16 cellular contexts compared by ENCODE assay signal in the genomic region with DNA sequence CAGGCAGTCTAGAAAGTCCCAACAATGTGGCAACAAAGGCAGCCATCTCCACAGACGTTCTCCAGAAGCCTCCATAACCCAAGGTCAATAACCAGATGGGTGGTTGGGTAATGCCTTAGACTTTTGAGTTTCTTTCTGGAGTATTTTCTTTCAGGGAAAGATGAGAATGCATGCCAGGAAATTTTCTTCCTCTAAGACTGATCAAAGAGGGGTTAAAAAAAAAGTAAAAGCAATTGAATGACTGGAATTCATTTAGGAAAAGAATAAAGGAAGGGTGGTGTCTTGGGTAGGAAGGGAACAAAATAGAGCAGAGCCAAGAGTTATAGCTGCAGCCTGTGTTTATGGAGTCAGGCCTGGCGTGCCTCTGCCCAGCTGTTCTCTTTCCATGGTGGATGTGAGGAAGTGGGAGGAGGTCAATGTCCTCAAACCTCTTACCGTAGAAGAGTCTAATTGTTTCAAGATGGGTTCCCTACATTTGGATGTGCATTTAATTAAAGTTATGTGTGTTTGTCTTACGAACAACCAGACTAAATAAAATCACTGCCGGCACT.
DNase-seq lines count a peak whose midpoint lies in the region; ATAC-seq, FAIRE-seq and TF ChIP-seq lines count a peak whose summit lies in the region.
"Had no signal": no experiment of that assay in that cellular context is flagged by ENCODE, and none has a peak within 500 bp of the region (broad histone marks: within the 10 kb centered on the region; RNA-seq: fewer than 3 reads in every experiment).

No MANE protein-coding gene starts in this region.

- ATAC-seq in WTC11, result no peak

- H3K36me3 Mint-ChIP-seq in WTC11, result peaks cover 95% of the 10 kb centered on the region
- H3K36me3 Mint-ChIP-seq: immature natural killer cell had no signal

- no peaks in the 10 kb centered on the region for H3K9me3 ChIP-seq in kidney (ENCODE audit: control insufficient read depth in 1 of 2, low read length in 2 of 2)
- H3K9me3 ChIP-seq: pancreas had no signal

- H3K4me3 ChIP-seq in foreskin fibroblast (ENCODE audit: low read depth in 1 of 2, low read length in 2 of 2), result no peak overlapping the region
- no peak overlapping the region for H3K4me3 ChIP-seq in rectal smooth muscle tissue (ENCODE audit: low read length)
- no peak overlapping the region for H3K4me3 ChIP-seq in kidney (ENCODE audit: low read length in 2 of 2)
- H3K4me3 ChIP-seq: pancreas had no signal

- no peaks in the 10 kb centered on the region for H3K27me3 ChIP-seq in rectal smooth muscle tissue (ENCODE audit: control insufficient read depth, insufficient read depth, low read length)
- H3K27me3 ChIP-seq: pancreas had no signal

- TF ChIP-seq CTCF in AG09319 (IDR thresholded peaks at IDR 0.05; ENCODE audit: low read depth, low read length) (no peak), WTC11 (IDR thresholded peaks at IDR 0.05) (no peak), foreskin fibroblast (IDR thresholded peaks at IDR 0.05; ENCODE audit: low read depth, low read length) (no peak), kidney (IDR thresholded peaks at IDR 0.05; ENCODE audit: borderline replicate concordance, extremely low read depth, insufficient read depth) (no peak)

- H3K9me3 Mint-ChIP-seq in WTC11, result peaks cover 52% of the 10 kb centered on the region
- H3K9me3 Mint-ChIP-seq: immature natural killer cell had no signal

- CTCF ChIA-PET in WTC11 (lab: Charles Lee), result no interaction called here

- no peak for FAIRE-seq in kidney (lab: Jason Lieb, UNC)
- FAIRE-seq: pancreas had no signal

- peak overlapping the region; percentile 7 for H3K27ac Mint-ChIP-seq in WTC11
- H3K27ac Mint-ChIP-seq: immature natural killer cell had no signal

- H3K4me1 ChIP-seq in rectal smooth muscle tissue (ENCODE audit: control insufficient read depth, insufficient read depth, low read length) (no peaks in the 10 kb centered on the region), kidney (ENCODE audit: control insufficient read depth in 1 of 2, insufficient read depth in 1 of 2, low read depth in 1 of 2, low read length in 2 of 2) (peaks cover under 1 to 7% of the 10 kb centered on the region in 2 donors)

- H3K4me3 Mint-ChIP-seq in WTC11, result no peak overlapping the region
- H3K4me3 Mint-ChIP-seq: immature natural killer cell had no signal

- 0 out of 2 replicates have a peak, but pooled peaks cover 2% of the 10 kb centered on the region for H3K4me1 Mint-ChIP-seq in WTC11
- H3K4me1 Mint-ChIP-seq: immature natural killer cell had no signal

- H3K27me3 Mint-ChIP-seq in WTC11 (ENCODE audit: low read depth), result no peaks in the 10 kb centered on the region

- intact Hi-C loops in kidney (cut with DNase I), result no loop called here

- POLR2A ChIA-PET in WTC11 (lab: Charles Lee), result no interaction called here

- H3K36me3 ChIP-seq in rectal smooth muscle tissue (ENCODE audit: control insufficient read depth, insufficient read depth, low read length) (no peaks in the 10 kb centered on the region), kidney (ENCODE audit: control insufficient read depth in 1 of 2, insufficient read depth in 2 of 2, low read length in 2 of 2) (peaks cover 2 to 4% of the 10 kb centered on the region in 2 donors)

- H3K27ac ChIP-seq in rectal smooth muscle tissue (ENCODE audit: low read depth, low read length) (peak overlapping the region; percentile 22), kidney (ENCODE audit: low read depth in 2 of 2, low read length in 2 of 2) (no peak overlapping the region), caudate nucleus (ENCODE audit: low read depth, low read length) (no peak overlapping the region)
- H3K27ac ChIP-seq: C4-2B, pancreas had no signal

- H3K9ac ChIP-seq in rectal smooth muscle tissue (ENCODE audit: low read length) (no peak overlapping the region), kidney (ENCODE audit: low read length in 2 of 2) (no peak overlapping the region)

- peak; percentile 99 for DNase-seq in AG09319 (ENCODE audit: extremely low read depth, low read depth)
- no peak for DNase-seq in WTC11 (ENCODE audit: low spot score)
- peak; percentile 97 to 98 for DNase-seq in foreskin fibroblast
- DNase-seq in T1000 (lab: John Stamatoyannopoulos, UW), result no peak
- DNase-seq in DMS53 treated with DMSO at 0.1 percent for 48 hours (lab: John Stamatoyannopoulos, UW; ENCODE audit: unreplicated experiment), result no peak
- DNase-seq in kidney, result no peak
- no peak for DNase-seq in caudate nucleus (lab: John Stamatoyannopoulos, UW)
- DNase-seq: activated CD4-positive, alpha-beta T cell treated with anti-CD3 and anti-CD28 coated beads for 48 hours; activated gamma-delta T cell treated with Interleukin-2 at 50 U/mL for 16 hours; effector CD8-positive, alpha-beta T cell; immature natural killer cell; NCI-H1105; NCI-H526; pancreas had no signal

TF ChIP-seq in WTC11, 78 proteins besides CTCF, POLR2A, EP300 and RAD21 (continues in another document):
- TF ChIP-seq, protein P1, sequence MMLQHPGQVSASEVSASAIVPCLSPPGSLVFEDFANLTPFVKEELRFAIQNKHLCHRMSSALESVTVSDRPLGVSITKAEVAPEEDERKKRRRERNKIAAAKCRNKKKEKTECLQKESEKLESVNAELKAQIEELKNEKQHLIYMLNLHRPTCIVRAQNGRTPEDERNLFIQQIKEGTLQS (CRISPR knock-in tag; conservative IDR thresholded peaks at IDR 0.05), result no peak
- TF ChIP-seq ESRRA (CRISPR knock-in tag; IDR thresholded peaks at IDR 0.05; ENCODE audit: borderline replicate concordance), result no peak
- TF ChIP-seq, protein P2, sequence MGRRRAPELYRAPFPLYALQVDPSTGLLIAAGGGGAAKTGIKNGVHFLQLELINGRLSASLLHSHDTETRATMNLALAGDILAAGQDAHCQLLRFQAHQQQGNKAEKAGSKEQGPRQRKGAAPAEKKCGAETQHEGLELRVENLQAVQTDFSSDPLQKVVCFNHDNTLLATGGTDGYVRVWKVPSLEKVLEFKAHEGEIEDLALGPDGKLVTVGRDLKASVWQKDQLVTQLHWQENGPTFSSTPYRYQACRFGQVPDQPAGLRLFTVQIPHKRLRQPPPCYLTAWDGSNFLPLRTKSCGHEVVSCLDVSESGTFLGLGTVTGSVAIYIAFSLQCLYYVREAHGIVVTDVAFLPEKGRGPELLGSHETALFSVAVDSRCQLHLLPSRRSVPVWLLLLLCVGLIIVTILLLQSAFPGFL (CRISPR knock-in tag; IDR thresholded peaks at IDR 0.05; ENCODE audit: borderline replicate concordance), result no peak
- TF ChIP-seq KAT7 (CRISPR knock-in tag; IDR thresholded peaks at IDR 0.05; ENCODE audit: borderline replicate concordance), result no peak
- TF ChIP-seq, protein P3, sequence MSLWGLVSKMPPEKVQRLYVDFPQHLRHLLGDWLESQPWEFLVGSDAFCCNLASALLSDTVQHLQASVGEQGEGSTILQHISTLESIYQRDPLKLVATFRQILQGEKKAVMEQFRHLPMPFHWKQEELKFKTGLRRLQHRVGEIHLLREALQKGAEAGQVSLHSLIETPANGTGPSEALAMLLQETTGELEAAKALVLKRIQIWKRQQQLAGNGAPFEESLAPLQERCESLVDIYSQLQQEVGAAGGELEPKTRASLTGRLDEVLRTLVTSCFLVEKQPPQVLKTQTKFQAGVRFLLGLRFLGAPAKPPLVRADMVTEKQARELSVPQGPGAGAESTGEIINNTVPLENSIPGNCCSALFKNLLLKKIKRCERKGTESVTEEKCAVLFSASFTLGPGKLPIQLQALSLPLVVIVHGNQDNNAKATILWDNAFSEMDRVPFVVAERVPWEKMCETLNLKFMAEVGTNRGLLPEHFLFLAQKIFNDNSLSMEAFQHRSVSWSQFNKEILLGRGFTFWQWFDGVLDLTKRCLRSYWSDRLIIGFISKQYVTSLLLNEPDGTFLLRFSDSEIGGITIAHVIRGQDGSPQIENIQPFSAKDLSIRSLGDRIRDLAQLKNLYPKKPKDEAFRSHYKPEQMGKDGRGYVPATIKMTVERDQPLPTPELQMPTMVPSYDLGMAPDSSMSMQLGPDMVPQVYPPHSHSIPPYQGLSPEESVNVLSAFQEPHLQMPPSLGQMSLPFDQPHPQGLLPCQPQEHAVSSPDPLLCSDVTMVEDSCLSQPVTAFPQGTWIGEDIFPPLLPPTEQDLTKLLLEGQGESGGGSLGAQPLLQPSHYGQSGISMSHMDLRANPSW (CRISPR knock-in tag; conservative IDR thresholded peaks at IDR 0.05; ENCODE audit: low read depth), result no peak
- TF ChIP-seq ZBTB21 (CRISPR knock-in tag; IDR thresholded peaks at IDR 0.05; ENCODE audit: borderline replicate concordance), result no peak
- TF ChIP-seq ATF1 (CRISPR knock-in tag; IDR thresholded peaks at IDR 0.05), result no peak
- no peak for TF ChIP-seq ZNF671 (CRISPR knock-in tag; IDR thresholded peaks at IDR 0.05)
- no peak for TF ChIP-seq FOXJ3 (CRISPR knock-in tag; IDR thresholded peaks at IDR 0.05; ENCODE audit: borderline replicate concordance)
- TF ChIP-seq ZNF121 (CRISPR knock-in tag; IDR thresholded peaks at IDR 0.05), result no peak
- TF ChIP-seq SMAD4 (CRISPR knock-in tag; IDR thresholded peaks at IDR 0.05), result no peak
- TF ChIP-seq RELA (CRISPR knock-in tag; IDR thresholded peaks at IDR 0.05; ENCODE audit: borderline replicate concordance), result no peak
- no peak for TF ChIP-seq ZNF396 (CRISPR knock-in tag; IDR thresholded peaks at IDR 0.05; ENCODE audit: borderline replicate concordance)
- TF ChIP-seq, protein P4, sequence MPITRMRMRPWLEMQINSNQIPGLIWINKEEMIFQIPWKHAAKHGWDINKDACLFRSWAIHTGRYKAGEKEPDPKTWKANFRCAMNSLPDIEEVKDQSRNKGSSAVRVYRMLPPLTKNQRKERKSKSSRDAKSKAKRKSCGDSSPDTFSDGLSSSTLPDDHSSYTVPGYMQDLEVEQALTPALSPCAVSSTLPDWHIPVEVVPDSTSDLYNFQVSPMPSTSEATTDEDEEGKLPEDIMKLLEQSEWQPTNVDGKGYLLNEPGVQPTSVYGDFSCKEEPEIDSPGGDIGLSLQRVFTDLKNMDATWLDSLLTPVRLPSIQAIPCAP (CRISPR knock-in tag; IDR thresholded peaks at IDR 0.05), result no peak
- TF ChIP-seq, protein P5, sequence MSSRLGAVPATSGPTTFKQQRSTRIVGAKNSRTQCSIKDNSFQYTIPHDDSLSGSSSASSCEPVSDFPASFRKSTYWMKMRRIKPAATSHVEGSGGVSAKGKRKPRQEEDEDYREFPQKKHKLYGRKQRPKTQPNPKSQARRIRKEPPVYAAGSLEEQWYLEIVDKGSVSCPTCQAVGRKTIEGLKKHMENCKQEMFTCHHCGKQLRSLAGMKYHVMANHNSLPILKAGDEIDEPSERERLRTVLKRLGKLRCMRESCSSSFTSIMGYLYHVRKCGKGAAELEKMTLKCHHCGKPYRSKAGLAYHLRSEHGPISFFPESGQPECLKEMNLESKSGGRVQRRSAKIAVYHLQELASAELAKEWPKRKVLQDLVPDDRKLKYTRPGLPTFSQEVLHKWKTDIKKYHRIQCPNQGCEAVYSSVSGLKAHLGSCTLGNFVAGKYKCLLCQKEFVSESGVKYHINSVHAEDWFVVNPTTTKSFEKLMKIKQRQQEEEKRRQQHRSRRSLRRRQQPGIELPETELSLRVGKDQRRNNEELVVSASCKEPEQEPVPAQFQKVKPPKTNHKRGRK (CRISPR knock-in tag; IDR thresholded peaks at IDR 0.05; ENCODE audit: borderline replicate concordance), result no peak
- TF ChIP-seq NFATC4 (CRISPR knock-in tag; IDR thresholded peaks at IDR 0.05), result no peak
- TF ChIP-seq FOXK1 (CRISPR knock-in tag; IDR thresholded peaks at IDR 0.05), result no peak
- TF ChIP-seq EMX1 (CRISPR knock-in tag; IDR thresholded peaks at IDR 0.05), result no peak

Comparison
In these comparisons a context has a peak if more than half of its experiments do, and no peak if none do; other contexts are left out.
1. DNase-seq: peak in AG09319 (single experiment) and foreskin fibroblast (2 of 2); none in WTC11 (single experiment), T1000 (single experiment), DMS53 treated with DMSO at 0.1 percent for 48 hours (single experiment), kidney (single experiment) and caudate nucleus (0 of 61).